ENCODE assay signal across 8 cellular contexts in genomic region chr13:33543089-33543459, GRCh38.
DNase-seq lines count a peak whose midpoint lies in the region; ATAC-seq and TF ChIP-seq lines count a peak whose summit lies in the region.

No MANE protein-coding gene starts in this region.

- H3K27ac Mint-ChIP-seq in activated CD4-positive, alpha-beta memory T cell treated with anti-CD3 and anti-CD28 coated beads for 36 hours = peak overlapping the region; percentile 100

- no peak for DNase-seq in GM12865 (ENCODE audit: low read depth)
- DNase-seq in activated CD4-positive, alpha-beta memory T cell treated with anti-CD3 and anti-CD28 coated beads for 36 hours = no peak
- no peak for DNase-seq in right atrium auricular region (ENCODE audit: low spot score)
- DNase-seq in spleen = no peak
- no peak for DNase-seq in D341Med (ENCODE audit: low spot score)
- no peak for DNase-seq in ureter (ENCODE audit: low spot score)

- H3K4me3 Mint-ChIP-seq in activated CD4-positive, alpha-beta memory T cell treated with anti-CD3 and anti-CD28 coated beads for 36 hours = peak overlapping the region; percentile 83

- H3K4me1 ChIP-seq in right atrium auricular region (peaks cover 0 to 35% of the 10 kb centered on the region in 2 donors), spleen (peaks cover 18 to 46% (median 34%) of the 10 kb centered on the region in 6 donors)

- no peak for TF ChIP-seq POLR2A in spleen (IDR thresholded peaks at IDR 0.05)

- H3K4me1 Mint-ChIP-seq in activated CD4-positive, alpha-beta memory T cell treated with anti-CD3 and anti-CD28 coated beads for 36 hours (ENCODE audit: low read depth) = peaks cover 50% of the 10 kb centered on the region

- no peak for TF ChIP-seq CTCF in GM12865 (IDR thresholded peaks at IDR 0.05; ENCODE audit: insufficient read depth, low read depth, low read length, missing control alignments)
- TF ChIP-seq CTCF in right atrium auricular region (IDR thresholded peaks at IDR 0.05) = no peak
- no peak for TF ChIP-seq CTCF in spleen (IDR thresholded peaks at IDR 0.05 in 8 of 11, conservative IDR thresholded peaks at IDR 0.05 in 3 of 11)

- H3K27ac ChIP-seq in right atrium auricular region = peak overlapping the region; percentile 92 to 93
- H3K27ac ChIP-seq in spleen = peak overlapping the region; percentile 90 to 99 (median 97)

- no peaks in the 10 kb centered on the region for H3K27me3 ChIP-seq in right atrium auricular region
- no peaks in the 10 kb centered on the region for H3K27me3 ChIP-seq in spleen (replicated peaks in 1 of 7)

- CTCF ChIA-PET in activated CD4-positive, alpha-beta memory T cell treated with anti-CD3 and anti-CD28 coated beads for 36 hours (lab: Charles Lee) = interaction anchor here (0.6 to 3.8 kb wide), 25 partner anchors 10 to 957 kb away, joined by 3 to 61 read pairs (median 5); partner anchors contain the start of genes PDS5B and RFC3

- no peaks in the 10 kb centered on the region for H3K36me3 Mint-ChIP-seq in activated CD4-positive, alpha-beta memory T cell treated with anti-CD3 and anti-CD28 coated beads for 36 hours

- peak; percentile 4 for ATAC-seq in HG02588 (IDR thresholded peaks at IDR 0.05; ENCODE audit: unreplicated experiment)
- ATAC-seq in HG03469 (IDR thresholded peaks at IDR 0.05; ENCODE audit: unreplicated experiment) = no peak

- POLR2A ChIA-PET in activated CD4-positive, alpha-beta memory T cell treated with anti-CD3 and anti-CD28 coated beads for 36 hours (lab: Charles Lee) = interaction anchor here (0.6 to 2.1 kb wide), 7 partner anchors 68 to 180 kb away, joined by 3 to 15 read pairs (median 6); no protein-coding TSS in a partner anchor

- no peaks in the 10 kb centered on the region for H3K9me3 ChIP-seq in right atrium auricular region
- no peaks in the 10 kb centered on the region for H3K9me3 ChIP-seq in spleen

- intact Hi-C loops in activated CD4-positive, alpha-beta memory T cell treated with anti-CD3 and anti-CD28 coated beads for 36 hours (cut with micrococcal nuclease) = loop anchor here (1.0 to 10.0 kb wide), 8 partner anchors 180 to 1228 kb away; partner anchors contain the start of genes BRCA2, KL and ZAR1L
- intact Hi-C loops in spleen (cut with DNase I; ENCODE audit: low total_unique reads) = no loop called here

- H3K36me3 ChIP-seq in right atrium auricular region (no peaks in the 10 kb centered on the region), spleen (no peaks in the 10 kb centered on the region)

- H3K27me3 Mint-ChIP-seq in activated CD4-positive, alpha-beta memory T cell treated with anti-CD3 and anti-CD28 coated beads for 36 hours = no peaks in the 10 kb centered on the region

- WGBS in spleen, 5 donors = 3 to 6% (median 6%) methylated on average over 7 of the region's 7 CpGs

- H3K9me3 Mint-ChIP-seq in activated CD4-positive, alpha-beta memory T cell treated with anti-CD3 and anti-CD28 coated beads for 36 hours = no peaks in the 10 kb centered on the region

- peak overlapping the region; percentile 88 for H3K4me3 ChIP-seq in GM12865 (ENCODE audit: low read depth, low read length)
- peak overlapping the region; percentile 40 to 52 for H3K4me3 ChIP-seq in right atrium auricular region
- H3K4me3 ChIP-seq in spleen = peak overlapping the region; percentile 4 to 69 (median 36)

Comparison
In these comparisons a context has a peak if more than half of its experiments do, and no peak if none do; other contexts are left out.
1. H3K4me3 ChIP-seq: peak in every context shown above with its lines; median percentile 88 in GM12865; 46 in right atrium auricular region; 36 in spleen.